In the genomic region with DNA sequence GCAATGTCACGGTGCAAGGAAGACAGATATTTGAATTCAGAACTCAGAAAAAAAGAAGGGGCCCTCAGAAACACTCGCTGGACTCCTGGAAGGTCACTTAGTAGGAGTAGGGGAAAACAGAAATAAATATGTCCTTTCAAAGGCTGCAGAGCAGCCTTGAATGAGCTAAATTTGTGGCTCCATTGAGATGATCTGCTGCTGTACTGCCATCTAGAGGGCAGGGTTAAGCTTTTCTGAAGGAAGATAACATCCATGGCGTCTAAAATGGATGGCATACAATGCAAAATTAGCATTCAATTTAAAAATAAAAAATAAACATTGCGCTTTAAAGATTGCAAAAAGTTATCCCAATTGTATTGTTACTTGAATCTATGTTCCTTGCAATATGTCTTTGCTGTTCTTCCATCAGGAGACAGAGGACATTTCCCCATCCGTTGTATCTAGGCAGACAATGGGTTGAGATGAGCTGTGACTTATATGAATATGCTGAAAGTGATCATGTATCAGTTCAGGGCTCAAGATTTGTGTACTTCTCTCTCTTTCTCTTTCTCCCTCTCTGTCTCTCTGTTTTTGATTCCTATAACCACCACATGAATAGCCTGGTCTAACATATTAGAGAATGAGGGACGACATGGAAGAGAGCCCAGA, we compare ENCODE assay signal across 8 cellular contexts.
DNase-seq lines count a peak whose midpoint lies in the region; ATAC-seq and TF ChIP-seq lines count a peak whose summit lies in the region.

No MANE protein-coding gene starts in this region.

- no peaks in the 10 kb centered on the region for H3K36me3 ChIP-seq in OCI-LY3 (replicated peaks; ENCODE audit: low read depth, low read length)

- TF ChIP-seq CTCF in OCI-LY3 (IDR thresholded peaks at IDR 0.05; ENCODE audit: low read depth, low read length), result peak; percentile 70

- ATAC-seq in GM18520 (IDR thresholded peaks at IDR 0.05; ENCODE audit: unreplicated experiment) (peak; percentile 87), HG02884 (IDR thresholded peaks at IDR 0.05; ENCODE audit: unreplicated experiment) (peak; percentile 79), sciatic nerve (no peak)

- no peak overlapping the region for H3K9ac ChIP-seq in OCI-LY3 (ENCODE audit: low read length)

- H4K20me1 ChIP-seq in OCI-LY3 (ENCODE audit: insufficient read depth, low read length), result no peaks in the 10 kb centered on the region

- H3K4me2 ChIP-seq in OCI-LY3 (ENCODE audit: low read length), result peak overlapping the region; percentile 33

- H3K27me3 ChIP-seq in OCI-LY3 (ENCODE audit: low read depth, low read length), result no peaks in the 10 kb centered on the region

- intact Hi-C loops in sciatic nerve (cut with DNase I), result no loop called here

- peaks cover 10% of the 10 kb centered on the region for H3K4me1 ChIP-seq in OCI-LY3 (ENCODE audit: low read length)

- H3K4me3 ChIP-seq in OCI-LY3 (ENCODE audit: low read length), result no peak overlapping the region

- H3K9me3 ChIP-seq in OCI-LY3 (ENCODE audit: insufficient read depth, low read length), result no peaks in the 10 kb centered on the region

- no peaks in the 10 kb centered on the region for H3K79me2 ChIP-seq in OCI-LY3 (ENCODE audit: low read length)

- H2AFZ ChIP-seq in OCI-LY3 (ENCODE audit: low read depth, low read length), result peak overlapping the region; percentile 85

- H3K27ac ChIP-seq in OCI-LY3 (ENCODE audit: low read length) (peak overlapping the region; percentile 27; the same call in 1 of the 2 replicates), caudate nucleus (ENCODE audit: low read depth, low read length) (no peak overlapping the region)

- DNase-seq in inferior parietal cortex (ENCODE audit: extremely low spot score) (peak; percentile 31), caudate nucleus (lab: John Stamatoyannopoulos, UW) (no peak), sciatic nerve (ENCODE audit: low spot score) (no peak)
- no peak for DNase-seq in activated CD8-positive, alpha-beta memory T cell treated with anti-CD3 and anti-CD28 coated beads for 24 hours
- DNase-seq in stimulated activated CD4-positive, alpha-beta T cell treated with anti-CD3 and anti-CD28 coated beads, Interleukin-2, amount 100 ng/mL, for 48 hours, result no peak
